ENCODE assay signal across 1 cellular context in genomic region chr11:132049205-132049604, GRCh38.
TF ChIP-seq lines count a peak whose summit lies in the region.

No MANE protein-coding gene starts in this region.

TF ChIP-seq in H1, 55 proteins besides CTCF, POLR2A, EP300 and RAD21 (continued from another document):
- no peak for TF ChIP-seq SIX5 (IDR thresholded peaks at IDR 0.05; ENCODE audit: low read depth, low read length)
- TF ChIP-seq ATF3 (IDR thresholded peaks at IDR 0.05; ENCODE audit: insufficient read depth, low read depth, low read length) = no peak
